In genomic region chr6:35754452-35755321, GRCh38 we compare ENCODE assay signal across 1 cellular context.
TF ChIP-seq lines count a peak whose summit lies in the region.

No MANE protein-coding gene starts in this region.

TF ChIP-seq in IMR-90, 13 proteins besides CTCF, POLR2A, EP300 and RAD21:
- TF ChIP-seq USF2 (IDR thresholded peaks at IDR 0.05; ENCODE audit: low read depth, low read length) (no peak), RCOR1 (IDR thresholded peaks at IDR 0.05; ENCODE audit: insufficient replicate concordance, low read length) (no peak), FOS (IDR thresholded peaks at IDR 0.05; ENCODE audit: low read depth, low read length) (no peak), ELK1 (IDR thresholded peaks at IDR 0.05; ENCODE audit: borderline replicate concordance, low read depth, low read length) (no peak)
TF ChIP-seq in IMR-90: peak in this region for 0.
